Comparison of ENCODE assay signal across 11 cellular contexts in genomic region chr9:101487443-101487855, GRCh38. TPM values are rescaled to one million over a fixed set of nuclear protein-coding genes. Genes with fewer than 3 reads are reported as not detected.
DNase-seq lines count a peak whose midpoint lies in the region; ATAC-seq and TF ChIP-seq lines count a peak whose summit lies in the region.
"Had no signal": no experiment of that assay in that cellular context is flagged by ENCODE, and none has a peak within 500 bp of the region (broad histone marks: within the 10 kb centered on the region; RNA-seq: fewer than 3 reads in every experiment).

No MANE protein-coding gene starts in this region.

- peaks cover 7% of the 10 kb centered on the region for H3K4me1 ChIP-seq in lower lobe of right lung
- peaks cover 0 to 5% of the 10 kb centered on the region in 2 donors for H3K4me1 ChIP-seq in thyroid gland

- ATAC-seq in lower lobe of right lung = no peak

- TF ChIP-seq POLR2A in thyroid gland (IDR thresholded peaks at IDR 0.05) = no peak

- intact Hi-C loops in lower lobe of right lung (cut with DNase I) (no loop called here), thyroid gland (cut with DNase I) (no loop called here)

- no peaks in the 10 kb centered on the region for H3K27me3 Mint-ChIP-seq in chondrocyte (ENCODE audit: low read depth)
- H3K27me3 Mint-ChIP-seq in activated CD4-positive, alpha-beta T cell treated with anti-CD3 and anti-CD28 coated beads, Interleukin-2, amount 10 ng/mL, durations not matched to agents 7 days and 5 days = peaks cover 59% of the 10 kb centered on the region

- peak overlapping the region; percentile 86 for H3K27ac ChIP-seq in lower lobe of right lung
- H3K27ac ChIP-seq in thyroid gland = peak overlapping the region; percentile 78 to 86 (median 81)

- H3K4me1 Mint-ChIP-seq in chondrocyte (ENCODE audit: low read depth) = peaks cover 29% of the 10 kb centered on the region
- H3K4me1 Mint-ChIP-seq in activated CD4-positive, alpha-beta T cell treated with anti-CD3 and anti-CD28 coated beads, Interleukin-2, amount 10 ng/mL, durations not matched to agents 7 days and 5 days = peaks cover 9% of the 10 kb centered on the region

- TF ChIP-seq CTCF in chondrocyte (IDR thresholded peaks at IDR 0.05) (no peak), lower lobe of right lung (IDR thresholded peaks at IDR 0.05) (no peak), thyroid gland (IDR thresholded peaks at IDR 0.05) (no peak)

- peak overlapping the region; percentile 91 for H3K4me3 Mint-ChIP-seq in chondrocyte (ENCODE audit: unreplicated experiment)
- no peak overlapping the region for H3K4me3 Mint-ChIP-seq in activated CD4-positive, alpha-beta T cell treated with anti-CD3 and anti-CD28 coated beads, Interleukin-2, amount 10 ng/mL, durations not matched to agents 7 days and 5 days

- no peaks in the 10 kb centered on the region for H3K9me3 ChIP-seq in lower lobe of right lung
- H3K9me3 ChIP-seq in thyroid gland = no peaks in the 10 kb centered on the region

- peaks cover 10% of the 10 kb centered on the region for H3K9me3 Mint-ChIP-seq in chondrocyte (ENCODE audit: low read depth)
- H3K9me3 Mint-ChIP-seq in activated CD4-positive, alpha-beta T cell treated with anti-CD3 and anti-CD28 coated beads, Interleukin-2, amount 10 ng/mL, durations not matched to agents 7 days and 5 days = no peaks in the 10 kb centered on the region

- H3K36me3 Mint-ChIP-seq in chondrocyte (ENCODE audit: low read depth) = peaks cover 2% of the 10 kb centered on the region
- H3K36me3 Mint-ChIP-seq in activated CD4-positive, alpha-beta T cell treated with anti-CD3 and anti-CD28 coated beads, Interleukin-2, amount 10 ng/mL, durations not matched to agents 7 days and 5 days (ENCODE audit: low read depth) = no peaks in the 10 kb centered on the region

- CTCF ChIA-PET in activated CD4-positive, alpha-beta T cell treated with anti-CD3 and anti-CD28 coated beads, Interleukin-2, amount 10 ng/mL, durations not matched to agents 7 days and 5 days (lab: Charles Lee) = no interaction called here

- H3K27ac Mint-ChIP-seq in chondrocyte (ENCODE audit: unreplicated experiment) = peak overlapping the region; percentile 93
- no peak overlapping the region for H3K27ac Mint-ChIP-seq in activated CD4-positive, alpha-beta T cell treated with anti-CD3 and anti-CD28 coated beads, Interleukin-2, amount 10 ng/mL, durations not matched to agents 7 days and 5 days

- H3K36me3 ChIP-seq in lower lobe of right lung (no peaks in the 10 kb centered on the region), thyroid gland (no peaks in the 10 kb centered on the region)

- H3K27me3 ChIP-seq in lower lobe of right lung (ENCODE audit: low read depth) (peaks cover 15% of the 10 kb centered on the region), thyroid gland (no peaks in the 10 kb centered on the region)

- WGBS in thyroid gland, 2 donors = 59 to 61% methylated on average over 9 of the region's 9 CpGs

- H3K4me3 ChIP-seq in lower lobe of right lung (peak overlapping the region; percentile 63), thyroid gland (replicated peaks in 1 of 3) (peak overlapping the region in 1 of 3 donors; percentile 8)

- DNase-seq in NCI-H2227 treated with DMSO at 0.1 percent for 48 hours (lab: John Stamatoyannopoulos, UW) = peak; percentile 59
- no peak for DNase-seq in NCI-H2227 (lab: John Stamatoyannopoulos, UW; ENCODE audit: unreplicated experiment)
- DNase-seq in chondrocyte (ENCODE audit: low spot score) = no peak
- no peak for DNase-seq in lower lobe of right lung
- no peak for DNase-seq in thyroid gland
- no peak for DNase-seq in activated CD4-positive, alpha-beta T cell treated with anti-CD3 and anti-CD28 coated beads, Interleukin-2, amount 10 ng/mL, durations not matched to agents 7 days and 5 days
- DNase-seq in AG08396 (ENCODE audit: low spot score) = no peak
- no peak for DNase-seq in kidney tubule cell (ENCODE audit: low spot score)
- DNase-seq: activated CD4-positive, alpha-beta T cell treated with anti-CD3 and anti-CD28 coated beads for 4 hours had no signal

- POLR2A ChIA-PET in activated CD4-positive, alpha-beta T cell treated with anti-CD3 and anti-CD28 coated beads, Interleukin-2, amount 10 ng/mL, durations not matched to agents 7 days and 5 days (lab: Charles Lee) = no interaction called here

RNA-seq across cellular contexts. Expression of gene RNF20, which starts 46.2 kb away (rescaled TPM):
- total RNA-seq in chondrocyte (42.6 to 68.6 TPM (median 47.4 TPM) in 3 replicates), lower lobe of right lung (50.7 TPM), thyroid gland (10 to 100 TPM; 26.1 to 31.5 (median 26.7) TPM)
- total RNA-seq in activated CD4-positive, alpha-beta T cell treated with anti-CD3 and anti-CD28 coated beads, Interleukin-2, amount 10 ng/mL, durations not matched to agents 7 days and 5 days = 10 to 100 TPM; 49.4 to 52.4 TPM

RNA-seq across cellular contexts. Expression of gene ALDOB, which starts 51.9 kb away (rescaled TPM):
- total RNA-seq in chondrocyte (0.25 TPM in 1 of 3 replicates, not detected in the others), lower lobe of right lung (0.38 TPM), thyroid gland (not detected)
- not detected for total RNA-seq in activated CD4-positive, alpha-beta T cell treated with anti-CD3 and anti-CD28 coated beads, Interleukin-2, amount 10 ng/mL, durations not matched to agents 7 days and 5 days
- total RNA-seq: A673, NCI-H460 had no signal
